2 cellular contexts compared by ENCODE assay signal in the genomic region with DNA sequence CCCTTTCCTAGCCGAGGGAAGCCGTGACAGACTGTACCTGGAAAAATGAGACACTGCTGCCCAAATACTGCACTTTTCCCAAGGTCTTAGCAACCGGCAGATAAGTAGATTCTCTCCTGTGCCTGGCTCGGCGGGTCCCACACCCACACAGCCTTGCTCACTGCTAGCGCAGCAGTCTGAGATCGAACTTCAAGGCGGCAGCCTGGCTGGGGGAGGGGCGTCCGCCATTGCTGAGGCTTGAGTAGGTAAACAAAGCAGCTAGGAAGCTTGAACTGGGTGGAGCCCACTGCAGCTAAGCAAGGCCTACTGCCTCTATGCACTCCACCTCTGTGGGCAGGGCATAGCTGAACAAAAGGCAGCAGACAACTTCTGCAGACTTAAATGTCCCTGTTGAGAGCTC.
TF ChIP-seq lines count a peak whose summit lies in the region.

No MANE protein-coding gene starts in this region.

TF ChIP-seq in K562, 482 proteins besides CTCF, POLR2A, EP300 and RAD21:
- TF ChIP-seq, protein P1, sequence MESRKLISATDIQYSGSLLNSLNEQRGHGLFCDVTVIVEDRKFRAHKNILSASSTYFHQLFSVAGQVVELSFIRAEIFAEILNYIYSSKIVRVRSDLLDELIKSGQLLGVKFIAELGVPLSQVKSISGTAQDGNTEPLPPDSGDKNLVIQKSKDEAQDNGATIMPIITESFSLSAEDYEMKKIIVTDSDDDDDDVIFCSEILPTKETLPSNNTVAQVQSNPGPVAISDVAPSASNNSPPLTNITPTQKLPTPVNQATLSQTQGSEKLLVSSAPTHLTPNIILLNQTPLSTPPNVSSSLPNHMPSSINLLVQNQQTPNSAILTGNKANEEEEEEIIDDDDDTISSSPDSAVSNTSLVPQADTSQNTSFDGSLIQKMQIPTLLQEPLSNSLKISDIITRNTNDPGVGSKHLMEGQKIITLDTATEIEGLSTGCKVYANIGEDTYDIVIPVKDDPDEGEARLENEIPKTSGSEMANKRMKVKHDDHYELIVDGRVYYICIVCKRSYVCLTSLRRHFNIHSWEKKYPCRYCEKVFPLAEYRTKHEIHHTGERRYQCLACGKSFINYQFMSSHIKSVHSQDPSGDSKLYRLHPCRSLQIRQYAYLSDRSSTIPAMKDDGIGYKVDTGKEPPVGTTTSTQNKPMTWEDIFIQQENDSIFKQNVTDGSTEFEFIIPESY (CRISPR knock-in tag; IDR thresholded peaks at IDR 0.05) = peak; percentile 65; the same call in 1 of the 2 replicates

TF ChIP-seq in HepG2, 621 proteins besides CTCF, POLR2A, EP300 and RAD21:
- TF ChIP-seq, protein P1 (CRISPR knock-in tag; IDR thresholded peaks at IDR 0.05) = peak; percentile 94
- TF ChIP-seq ZHX1 (CRISPR knock-in tag; IDR thresholded peaks at IDR 0.05; ENCODE audit: low read depth) (peak; percentile 53; the same call in 1 of the 2 replicates), POGZ (CRISPR knock-in tag; IDR thresholded peaks at IDR 0.05) (0 out of 2 replicates have a peak, but pooled peaks have one; percentile 53), ZNF281 (CRISPR knock-in tag; IDR thresholded peaks at IDR 0.05; ENCODE audit: borderline replicate concordance) (peak; percentile 57; the same call in 1 of the 2 replicates), ZMYM4 (CRISPR knock-in tag; IDR thresholded peaks at IDR 0.05) (peak; percentile 66), HOXA3 (CRISPR knock-in tag; IDR thresholded peaks at IDR 0.05) (peak; percentile 52; the same call in 1 of the 2 replicates)
